Comparison of ENCODE assay signal across 14 cellular contexts in genomic region chr6:155100087-155100486, GRCh38.
DNase-seq lines count a peak whose midpoint lies in the region; ATAC-seq and TF ChIP-seq lines count a peak whose summit lies in the region.
"Had no signal": no experiment of that assay in that cellular context is flagged by ENCODE, and none has a peak within 500 bp of the region (broad histone marks: within the 10 kb centered on the region; RNA-seq: fewer than 3 reads in every experiment).

No MANE protein-coding gene starts in this region.

- no peak for TF ChIP-seq CTCF in adrenal gland (IDR thresholded peaks at IDR 0.05)
- no peak for TF ChIP-seq CTCF in coronary artery (IDR thresholded peaks at IDR 0.05)
- no peak for TF ChIP-seq CTCF in activated CD8-positive, alpha-beta T cell treated with anti-CD3 and anti-CD28 coated beads for 36 hours (IDR thresholded peaks at IDR 0.05)

- H3K4me1 Mint-ChIP-seq in activated CD8-positive, alpha-beta T cell treated with anti-CD3 and anti-CD28 coated beads for 36 hours (ENCODE audit: low read depth): peaks cover 8% of the 10 kb centered on the region
- H3K4me1 Mint-ChIP-seq: memory B cell had no signal

- H3K4me3 ChIP-seq in adrenal gland (no peak overlapping the region), coronary artery (no peak overlapping the region)
- H3K4me3 ChIP-seq: SK-N-MC had no signal

- CTCF ChIA-PET in activated CD8-positive, alpha-beta T cell treated with anti-CD3 and anti-CD28 coated beads for 36 hours (lab: Charles Lee): no interaction called here

- intact Hi-C loops in adrenal gland (cut with DNase I): no loop called here
- intact Hi-C loops in activated CD8-positive, alpha-beta T cell treated with anti-CD3 and anti-CD28 coated beads for 36 hours (cut with micrococcal nuclease): no loop called here

- no peak for ATAC-seq in activated CD8-positive, alpha-beta T cell treated with anti-CD3 and anti-CD28 coated beads for 36 hours
- ATAC-seq in GM19395 (IDR thresholded peaks at IDR 0.05; ENCODE audit: unreplicated experiment): no peak

- TF ChIP-seq POLR2A in adrenal gland (IDR thresholded peaks at IDR 0.05) (no peak), erythroblast (IDR thresholded peaks at IDR 0.05; ENCODE audit: low read length) (no peak)

- peaks cover 4% of the 10 kb centered on the region for H3K27me3 Mint-ChIP-seq in activated CD8-positive, alpha-beta T cell treated with anti-CD3 and anti-CD28 coated beads for 36 hours
- H3K27me3 Mint-ChIP-seq: memory B cell had no signal

- H3K4me1 ChIP-seq in adrenal gland (replicated peaks in 1 of 2): no peaks in the 10 kb centered on the region

- peak; percentile 72 for DNase-seq in Daoy (ENCODE audit: low read depth)
- peak; percentile 76 for DNase-seq in NCI-H146 (lab: John Stamatoyannopoulos, UW)
- peak; percentile 76 to 93 (median 90) for DNase-seq in adrenal gland
- peak; percentile 96 for DNase-seq in myocyte (ENCODE audit: low read depth)
- no peak for DNase-seq in erythroblast (lab: John Stamatoyannopoulos, UW)
- no peak for DNase-seq in coronary artery (ENCODE audit: low spot score)
- no peak for DNase-seq in activated CD8-positive, alpha-beta T cell treated with anti-CD3 and anti-CD28 coated beads for 36 hours
- DNase-seq: activated CD4-positive, alpha-beta T cell treated with anti-CD3 and anti-CD28 coated beads for 48 hours; activated naive CD4-positive, alpha-beta T cell treated with anti-CD3 and anti-CD28 coated beads for 36 hours; CD8-positive, alpha-beta memory T cell; effector CD4-positive, alpha-beta T cell had no signal

- WGBS in adrenal gland, 4 donors: 45 to 52% (median 48%) methylated on average over 8 of the region's 8 CpGs

- no peaks in the 10 kb centered on the region for H3K27me3 ChIP-seq in adrenal gland

- peaks cover 4% of the 10 kb centered on the region for H3K36me3 Mint-ChIP-seq in activated CD8-positive, alpha-beta T cell treated with anti-CD3 and anti-CD28 coated beads for 36 hours (ENCODE audit: low read depth)

- H3K9me3 ChIP-seq in adrenal gland (replicated peaks in 1 of 3): no peaks in the 10 kb centered on the region

- POLR2A ChIA-PET in activated CD8-positive, alpha-beta T cell treated with anti-CD3 and anti-CD28 coated beads for 36 hours (lab: Charles Lee): no interaction called here

- no peak overlapping the region for H3K27ac ChIP-seq in adrenal gland
- no peak overlapping the region for H3K27ac ChIP-seq in coronary artery
- H3K27ac ChIP-seq: SK-N-MC had no signal

- H3K36me3 ChIP-seq in adrenal gland (replicated peaks in 1 of 2): no peaks in the 10 kb centered on the region

- peaks cover 4% of the 10 kb centered on the region for H3K9me3 Mint-ChIP-seq in activated CD8-positive, alpha-beta T cell treated with anti-CD3 and anti-CD28 coated beads for 36 hours

- H3K27ac Mint-ChIP-seq in activated CD8-positive, alpha-beta T cell treated with anti-CD3 and anti-CD28 coated beads for 36 hours: no peak overlapping the region
- H3K27ac Mint-ChIP-seq: activated naive CD4-positive, alpha-beta T cell treated with anti-CD3 and anti-CD28 coated beads for 36 hours; CD8-positive, alpha-beta memory T cell; memory B cell had no signal

- no peak overlapping the region for H3K4me3 Mint-ChIP-seq in activated CD8-positive, alpha-beta T cell treated with anti-CD3 and anti-CD28 coated beads for 36 hours
- H3K4me3 Mint-ChIP-seq: activated naive CD4-positive, alpha-beta T cell treated with anti-CD3 and anti-CD28 coated beads for 36 hours; CD8-positive, alpha-beta memory T cell; memory B cell had no signal

Comparison
In these comparisons a context has a peak if more than half of its experiments do, and no peak if none do; other contexts are left out.
1. DNase-seq: peak in Daoy (single experiment), NCI-H146 (single experiment), adrenal gland (7 of 7) and myocyte (single experiment); none in erythroblast (0 of 2), coronary artery (single experiment) and activated CD8-positive, alpha-beta T cell treated with anti-CD3 and anti-CD28 coated beads for 36 hours (single experiment).